ENCODE assay signal across 1 cellular context in genomic region chr7:101126651-101127459, GRCh38.
TF ChIP-seq lines count a peak whose summit lies in the region.

TSS of gene SERPINE1 (plus strand) at chr7:101127104. CDS start at chr7:101128394, 1,290 bp downstream.

TF ChIP-seq in HepG2, 621 proteins besides CTCF, POLR2A, EP300 and RAD21 (continued from another document and continues in another):
- TF ChIP-seq MLXIP (CRISPR knock-in tag; IDR thresholded peaks at IDR 0.05; ENCODE audit: borderline replicate concordance) (no peak), ETV6 (CRISPR knock-in tag; conservative IDR thresholded peaks at IDR 0.05) (no peak), SMYD3 (CRISPR knock-in tag; IDR thresholded peaks at IDR 0.05) (peak; percentile 90), JARID2 (CRISPR knock-in tag; IDR thresholded peaks at IDR 0.05; ENCODE audit: insufficient replicate concordance) (no peak), JUND (CRISPR knock-in tag; IDR thresholded peaks at IDR 0.05) (peak; percentile 66), ZNF75D (CRISPR knock-in tag; IDR thresholded peaks at IDR 0.05; ENCODE audit: borderline replicate concordance) (no peak), NR2F1 (CRISPR knock-in tag; IDR thresholded peaks at IDR 0.05) (peak; percentile 99), ZUFSP (CRISPR knock-in tag; IDR thresholded peaks at IDR 0.05; ENCODE audit: borderline replicate concordance) (no peak), ZBTB7A (CRISPR knock-in tag; IDR thresholded peaks at IDR 0.05) (peak; percentile 82; the same call in 1 of the 2 replicates), MAFF (IDR thresholded peaks at IDR 0.05; ENCODE audit: low read depth, low read length) (0 out of 2 replicates have a peak, but pooled peaks have one; percentile 1), KLF15 (CRISPR knock-in tag; IDR thresholded peaks at IDR 0.05; ENCODE audit: borderline replicate concordance) (0 out of 2 replicates have a peak, but pooled peaks have one; percentile 60), SRSF4 (IDR thresholded peaks at IDR 0.05; ENCODE audit: low read depth, low read length, poor library complexity, severe bottlenecking) (no peak), ZFP91 (CRISPR knock-in tag; IDR thresholded peaks at IDR 0.05; ENCODE audit: borderline replicate concordance) (peak; percentile 85), ZNF205 (CRISPR knock-in tag; IDR thresholded peaks at IDR 0.05) (no peak; the same call in 1 of the 2 replicates), HIC2 (CRISPR knock-in tag; IDR thresholded peaks at IDR 0.05; ENCODE audit: low read depth) (peak; percentile 83; the same call in 1 of the 2 replicates), EHMT2 (IDR thresholded peaks at IDR 0.05; ENCODE audit: borderline replicate concordance, low read depth, low read length) (peak; percentile 72; the same call in 1 of the 2 replicates), ZNF580 (CRISPR knock-in tag; IDR thresholded peaks at IDR 0.05; ENCODE audit: borderline replicate concordance, low read depth) (peak; percentile 9; the same call in 1 of the 2 replicates), SP4 (CRISPR knock-in tag; IDR thresholded peaks at IDR 0.05) (no peak; the same call in 1 of the 2 replicates), ZNF891 (CRISPR knock-in tag; IDR thresholded peaks at IDR 0.05) (no peak; the same call in 1 of the 2 replicates), ZBTB38 (CRISPR knock-in tag; IDR thresholded peaks at IDR 0.05) (peak; percentile 81), RNF2 (conservative IDR thresholded peaks at IDR 0.05; ENCODE audit: low read depth) (0 out of 2 replicates have a peak, but pooled peaks have one; percentile 15), ZNF18 (CRISPR knock-in tag; IDR thresholded peaks at IDR 0.05; ENCODE audit: insufficient replicate concordance) (peak; percentile 58), ZNF644 (CRISPR knock-in tag; IDR thresholded peaks at IDR 0.05; ENCODE audit: low read depth) (peak; percentile 6; the same call in 1 of the 2 replicates), ZSCAN5A (CRISPR knock-in tag; IDR thresholded peaks at IDR 0.05; ENCODE audit: borderline replicate concordance) (peak; percentile 94), ZNF335 (CRISPR knock-in tag; IDR thresholded peaks at IDR 0.05) (no peak), HNRNPH1 (optimal IDR thresholded peaks at IDR 0.05; ENCODE audit: low read depth, low read length) (no peak), PHF21A (CRISPR knock-in tag; IDR thresholded peaks at IDR 0.05) (peak; percentile 96)
- TF ChIP-seq, protein P1, sequence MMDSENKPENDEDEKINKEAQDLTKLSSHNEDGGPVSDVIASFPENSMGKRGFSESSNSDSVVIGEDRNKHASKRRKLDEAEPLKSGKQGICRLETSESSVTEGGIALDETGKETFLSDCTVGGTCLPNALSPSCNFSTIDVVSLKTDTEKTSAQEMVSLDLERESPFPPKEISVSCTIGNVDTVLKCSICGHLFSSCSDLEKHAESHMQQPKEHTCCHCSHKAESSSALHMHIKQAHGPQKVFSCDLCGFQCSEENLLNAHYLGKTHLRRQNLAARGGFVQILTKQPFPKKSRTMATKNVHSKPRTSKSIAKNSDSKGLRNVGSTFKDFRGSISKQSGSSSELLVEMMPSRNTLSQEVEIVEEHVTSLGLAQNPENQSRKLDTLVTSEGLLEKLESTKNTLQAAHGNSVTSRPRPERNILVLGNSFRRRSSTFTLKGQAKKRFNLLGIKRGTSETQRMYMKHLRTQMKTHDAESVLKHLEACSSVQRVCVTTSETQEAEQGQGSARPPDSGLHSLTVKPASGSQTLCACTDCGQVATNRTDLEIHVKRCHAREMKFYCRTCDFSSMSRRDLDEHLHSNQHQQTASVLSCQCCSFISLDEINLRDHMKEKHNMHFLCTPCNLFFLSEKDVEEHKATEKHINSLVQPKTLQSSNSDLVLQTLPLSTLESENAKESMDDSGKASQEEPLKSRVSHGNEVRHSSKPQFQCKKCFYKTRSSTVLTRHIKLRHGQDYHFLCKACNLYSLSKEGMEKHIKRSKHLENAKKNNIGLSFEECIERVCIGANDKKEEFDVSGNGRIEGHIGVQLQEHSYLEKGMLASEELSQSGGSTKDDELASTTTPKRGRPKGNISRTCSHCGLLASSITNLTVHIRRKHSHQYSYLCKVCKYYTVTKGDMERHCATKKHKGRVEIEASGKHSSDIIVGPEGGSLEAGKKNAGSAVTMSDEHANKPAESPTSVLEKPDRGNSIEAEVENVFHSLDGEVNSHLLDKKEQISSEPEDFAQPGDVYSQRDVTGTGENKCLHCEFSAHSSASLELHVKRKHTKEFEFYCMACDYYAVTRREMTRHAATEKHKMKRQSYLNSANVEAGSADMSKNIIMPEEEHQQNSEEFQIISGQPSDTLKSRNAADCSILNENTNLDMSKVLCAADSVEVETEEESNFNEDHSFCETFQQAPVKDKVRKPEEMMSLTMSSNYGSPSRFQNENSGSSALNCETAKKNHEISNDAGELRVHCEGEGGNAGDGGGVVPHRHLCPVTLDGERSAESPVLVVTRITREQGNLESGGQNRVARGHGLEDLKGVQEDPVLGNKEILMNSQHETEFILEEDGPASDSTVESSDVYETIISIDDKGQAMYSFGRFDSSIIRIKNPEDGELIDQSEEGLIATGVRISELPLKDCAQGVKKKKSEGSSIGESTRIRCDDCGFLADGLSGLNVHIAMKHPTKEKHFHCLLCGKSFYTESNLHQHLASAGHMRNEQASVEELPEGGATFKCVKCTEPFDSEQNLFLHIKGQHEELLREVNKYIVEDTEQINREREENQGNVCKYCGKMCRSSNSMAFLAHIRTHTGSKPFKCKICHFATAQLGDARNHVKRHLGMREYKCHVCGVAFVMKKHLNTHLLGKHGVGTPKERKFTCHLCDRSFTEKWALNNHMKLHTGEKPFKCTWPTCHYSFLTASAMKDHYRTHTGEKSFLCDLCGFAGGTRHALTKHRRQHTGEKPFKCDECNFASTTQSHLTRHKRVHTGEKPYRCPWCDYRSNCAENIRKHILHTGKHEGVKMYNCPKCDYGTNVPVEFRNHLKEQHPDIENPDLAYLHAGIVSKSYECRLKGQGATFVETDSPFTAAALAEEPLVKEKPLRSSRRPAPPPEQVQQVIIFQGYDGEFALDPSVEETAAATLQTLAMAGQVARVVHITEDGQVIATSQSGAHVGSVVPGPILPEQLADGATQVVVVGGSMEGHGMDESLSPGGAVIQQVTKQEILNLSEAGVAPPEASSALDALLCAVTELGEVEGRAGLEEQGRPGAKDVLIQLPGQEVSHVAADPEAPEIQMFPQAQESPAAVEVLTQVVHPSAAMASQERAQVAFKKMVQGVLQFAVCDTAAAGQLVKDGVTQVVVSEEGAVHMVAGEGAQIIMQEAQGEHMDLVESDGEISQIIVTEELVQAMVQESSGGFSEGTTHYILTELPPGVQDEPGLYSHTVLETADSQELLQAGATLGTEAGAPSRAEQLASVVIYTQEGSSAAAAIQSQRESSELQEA (CRISPR knock-in tag; IDR thresholded peaks at IDR 0.05; ENCODE audit: not compliant biosample characterization): peak; percentile 25
- TF ChIP-seq, protein P2, sequence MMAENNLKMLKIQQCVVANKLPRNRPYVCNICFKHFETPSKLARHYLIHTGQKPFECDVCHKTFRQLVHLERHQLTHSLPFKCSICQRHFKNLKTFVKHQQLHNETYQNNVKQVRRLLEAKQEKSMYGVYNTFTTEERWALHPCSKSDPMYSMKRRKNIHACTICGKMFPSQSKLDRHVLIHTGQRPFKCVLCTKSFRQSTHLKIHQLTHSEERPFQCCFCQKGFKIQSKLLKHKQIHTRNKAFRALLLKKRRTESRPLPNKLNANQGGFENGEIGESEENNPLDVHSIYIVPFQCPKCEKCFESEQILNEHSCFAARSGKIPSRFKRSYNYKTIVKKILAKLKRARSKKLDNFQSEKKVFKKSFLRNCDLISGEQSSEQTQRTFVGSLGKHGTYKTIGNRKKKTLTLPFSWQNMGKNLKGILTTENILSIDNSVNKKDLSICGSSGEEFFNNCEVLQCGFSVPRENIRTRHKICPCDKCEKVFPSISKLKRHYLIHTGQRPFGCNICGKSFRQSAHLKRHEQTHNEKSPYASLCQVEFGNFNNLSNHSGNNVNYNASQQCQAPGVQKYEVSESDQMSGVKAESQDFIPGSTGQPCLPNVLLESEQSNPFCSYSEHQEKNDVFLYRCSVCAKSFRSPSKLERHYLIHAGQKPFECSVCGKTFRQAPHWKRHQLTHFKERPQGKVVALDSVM (CRISPR knock-in tag; IDR thresholded peaks at IDR 0.05): no peak
- TF ChIP-seq, protein P3, sequence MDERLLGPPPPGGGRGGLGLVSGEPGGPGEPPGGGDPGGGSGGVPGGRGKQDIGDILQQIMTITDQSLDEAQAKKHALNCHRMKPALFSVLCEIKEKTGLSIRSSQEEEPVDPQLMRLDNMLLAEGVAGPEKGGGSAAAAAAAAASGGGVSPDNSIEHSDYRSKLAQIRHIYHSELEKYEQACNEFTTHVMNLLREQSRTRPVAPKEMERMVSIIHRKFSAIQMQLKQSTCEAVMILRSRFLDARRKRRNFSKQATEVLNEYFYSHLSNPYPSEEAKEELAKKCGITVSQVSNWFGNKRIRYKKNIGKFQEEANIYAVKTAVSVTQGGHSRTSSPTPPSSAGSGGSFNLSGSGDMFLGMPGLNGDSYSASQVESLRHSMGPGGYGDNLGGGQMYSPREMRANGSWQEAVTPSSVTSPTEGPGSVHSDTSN (CRISPR knock-in tag; IDR thresholded peaks at IDR 0.05): 0 out of 2 replicates have a peak, but pooled peaks have one; percentile 29
